8 cellular contexts compared by ENCODE assay signal in the genomic region with DNA sequence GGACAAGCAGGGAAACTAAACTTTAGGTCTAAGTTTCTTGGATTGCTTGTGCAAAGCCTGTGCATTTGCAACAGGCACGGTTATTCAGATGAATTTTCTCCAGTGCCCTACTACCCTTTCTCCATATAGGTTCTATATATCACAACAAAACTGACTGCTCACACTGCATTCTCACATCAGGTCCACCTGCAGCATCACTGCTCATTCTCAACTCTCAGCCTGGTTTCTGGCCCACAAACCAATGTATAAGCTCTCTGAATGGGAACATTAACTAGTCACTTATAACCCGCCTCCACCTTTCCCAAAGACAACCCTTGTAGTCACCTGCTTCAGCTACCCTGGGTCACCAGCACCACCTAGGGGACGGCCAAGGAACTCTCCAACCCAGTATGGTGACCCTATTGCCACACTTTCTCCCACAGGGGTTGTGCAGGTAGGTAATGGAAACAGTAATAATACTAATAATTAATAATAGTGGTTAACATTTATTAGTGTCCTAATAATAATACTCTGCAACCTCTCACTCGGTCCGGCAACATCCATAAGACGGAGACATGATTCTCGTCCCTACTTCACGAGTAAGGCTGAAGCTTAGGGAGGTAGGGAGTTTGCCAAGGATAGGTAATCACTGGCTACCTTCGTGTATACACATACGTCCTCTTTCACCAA.
DNase-seq lines count a peak whose midpoint lies in the region; ATAC-seq and TF ChIP-seq lines count a peak whose summit lies in the region.

No MANE protein-coding gene starts in this region.

- no peak for TF ChIP-seq POLR2A in spleen (IDR thresholded peaks at IDR 0.05)

- no peak overlapping the region for H3K27ac ChIP-seq in spleen

- peaks cover 2 to 100% (median 51%) of the 10 kb centered on the region in 6 donors for H3K36me3 ChIP-seq in spleen

- H3K4me3 ChIP-seq in foreskin fibroblast (ENCODE audit: low read depth in 1 of 2, low read length in 2 of 2) (no peak overlapping the region), spleen (no peak overlapping the region)

- peaks cover 0 to 4% (median 0%) of the 10 kb centered on the region in 6 donors for H3K4me1 ChIP-seq in spleen

- intact Hi-C loops in spleen (cut with DNase I; ENCODE audit: low total_unique reads) = no loop called here

- TF ChIP-seq CTCF in foreskin fibroblast (IDR thresholded peaks at IDR 0.05; ENCODE audit: low read depth, low read length) (peak; percentile 63), spleen (IDR thresholded peaks at IDR 0.05 in 8 of 11, conservative IDR thresholded peaks at IDR 0.05 in 3 of 11) (peak in 8 of 11 experiments; percentile 35 to 71 (median 52))

- 86 to 90% (median 90%) methylated on average over 10 of the region's 10 CpGs for WGBS in spleen, 5 donors

- DNase-seq in NCI-H2029 (lab: John Stamatoyannopoulos, UW) (peak; percentile 30), NCI-H2029 treated with DMSO at 0.1 percent for 48 hours (lab: John Stamatoyannopoulos, UW) (no peak), NCI-H345 treated with DMSO at 0.1 percent for 48 hours (lab: John Stamatoyannopoulos, UW; ENCODE audit: unreplicated experiment) (peak; percentile 53), activated T-cell treated with anti-CD3 and anti-CD28 coated beads for 24 hours (ENCODE audit: low read depth) (peak; percentile 49), foreskin fibroblast (peak in 1 of 2 donors; percentile 37), spleen (no peak)

- H3K27me3 ChIP-seq in spleen (replicated peaks in 1 of 7) = no peaks in the 10 kb centered on the region

- no peaks in the 10 kb centered on the region for H3K9me3 ChIP-seq in spleen

- ATAC-seq in HG02588 (IDR thresholded peaks at IDR 0.05; ENCODE audit: unreplicated experiment) (peak; percentile 62), GM21825 (IDR thresholded peaks at IDR 0.05; ENCODE audit: unreplicated experiment) (no peak)

Comparison
In these comparisons a context has a peak if more than half of its experiments do, and no peak if none do; other contexts are left out.
1. DNase-seq: peak in NCI-H2029 (single experiment), NCI-H345 treated with DMSO at 0.1 percent for 48 hours (single experiment) and activated T-cell treated with anti-CD3 and anti-CD28 coated beads for 24 hours (single experiment); none in NCI-H2029 treated with DMSO at 0.1 percent for 48 hours (single experiment) and spleen (single experiment).